1 cellular context compared by ENCODE assay signal in genomic region chr1:160342953-160343869, GRCh38.
A peak's percentile ranks its signal among the peaks of the same experiment; 100 is the strongest.
TF ChIP-seq lines count a peak whose summit lies in the region.

TSS of gene COPA (minus strand) at chr1:160343250. CDS start at chr1:160343170, 80 bp downstream.
TSS of gene NCSTN (plus strand) at chr1:160343383. CDS start at chr1:160343397, 14 bp downstream.

TF ChIP-seq in GM12878, 131 proteins besides CTCF, POLR2A, EP300 and RAD21 (continued from another document):
- TF ChIP-seq MLLT1 (IDR thresholded peaks at IDR 0.05) (peak; percentile 89), RB1 (IDR thresholded peaks at IDR 0.05; ENCODE audit: borderline replicate concordance) (peak; percentile 69; the same call in 1 of the 2 replicates), E2F8 (IDR thresholded peaks at IDR 0.05; ENCODE audit: low read depth, partially characterized antibody) (peak; percentile 84), CEBPB (IDR thresholded peaks at IDR 0.05; ENCODE audit: borderline replicate concordance in 1 of 2, low read depth in 2 of 2, low read length in 2 of 2) (no peak)
